Comparison of ENCODE assay signal across 9 cellular contexts in genomic region chr1:40064797-40065492, GRCh38. TPM values are rescaled to one million over a fixed set of nuclear protein-coding genes. Genes with fewer than 3 reads are reported as not detected.
DNase-seq lines count a peak whose midpoint lies in the region; ATAC-seq, FAIRE-seq and TF ChIP-seq lines count a peak whose summit lies in the region.
"Had no signal": no experiment of that assay in that cellular context is flagged by ENCODE, and none has a peak within 500 bp of the region (broad histone marks: within the 10 kb centered on the region; RNA-seq: fewer than 3 reads in every experiment).

No MANE protein-coding gene starts in this region.

- TF ChIP-seq POLR2A in testis (IDR thresholded peaks at IDR 0.05) = no peak

- peak; percentile 69 for ATAC-seq in GM21825 (IDR thresholded peaks at IDR 0.05; ENCODE audit: unreplicated experiment)
- ATAC-seq: HCT116 had no signal

- peak; percentile 90 for FAIRE-seq in GM18507 (lab: Jason Lieb, UNC)
- no peak for FAIRE-seq in kidney (lab: Jason Lieb, UNC)

- H3K27ac ChIP-seq in layer of hippocampus (ENCODE audit: low read depth, low read length) (peak overlapping the region; percentile 46), kidney (ENCODE audit: low read depth in 2 of 2, low read length in 2 of 2) (no peak overlapping the region), testis (no peak overlapping the region)

- H3K9me3 ChIP-seq in kidney (ENCODE audit: control insufficient read depth in 1 of 2, low read length in 2 of 2) = no peaks in the 10 kb centered on the region
- H3K9me3 ChIP-seq in testis = no peaks in the 10 kb centered on the region

- no peak for DNase-seq in GM18507 (ENCODE audit: extremely low spot score, insufficient read length, low read depth)
- DNase-seq in NOMO-1 treated with DMSO at 0.1 percent for 48 hours (lab: John Stamatoyannopoulos, UW; ENCODE audit: unreplicated experiment) = peak; percentile 91
- no peak for DNase-seq in activated gamma-delta T cell treated with Interleukin-2 at 50 U/mL for 16 hours
- no peak for DNase-seq in kidney
- no peak for DNase-seq in testis
- no peak for DNase-seq in retina

- H3K4me3 ChIP-seq in kidney (ENCODE audit: low read length in 2 of 2) = no peak overlapping the region
- no peak overlapping the region for H3K4me3 ChIP-seq in testis

- TF ChIP-seq CTCF in kidney (IDR thresholded peaks at IDR 0.05; ENCODE audit: borderline replicate concordance, extremely low read depth, insufficient read depth) (no peak), testis (IDR thresholded peaks at IDR 0.05) (no peak)

- intact Hi-C loops in kidney (cut with DNase I) (no loop called here), testis (cut with DNase I; ENCODE audit: low total_unique reads) (no loop called here)

- peaks cover 64 to 73% of the 10 kb centered on the region in 2 donors for H3K36me3 ChIP-seq in kidney (ENCODE audit: control insufficient read depth in 1 of 2, insufficient read depth in 2 of 2, low read length in 2 of 2)
- no peaks in the 10 kb centered on the region for H3K36me3 ChIP-seq in testis (ENCODE audit: low read depth, missing control alignments)

- 77 to 87% methylated on average over 2 of the region's 2 CpGs for WGBS in testis, 2 donors

- no peaks in the 10 kb centered on the region for H3K4me1 ChIP-seq in kidney (ENCODE audit: control insufficient read depth in 1 of 2, insufficient read depth in 1 of 2, low read depth in 1 of 2, low read length in 2 of 2)
- H3K4me1 ChIP-seq in testis = peaks cover 6% of the 10 kb centered on the region

- H3K27me3 ChIP-seq in layer of hippocampus (ENCODE audit: control insufficient read depth, insufficient read depth, low read length) (no peaks in the 10 kb centered on the region), testis (no peaks in the 10 kb centered on the region)

- no peak overlapping the region for H3K9ac ChIP-seq in kidney (ENCODE audit: low read length in 2 of 2)

RNA-seq across cellular contexts. Expression of gene CAP1, which starts 24.4 kb away (rescaled TPM):
- total RNA-seq in kidney = 328 TPM
- polyA plus RNA-seq in kidney (ENCODE audit: insufficient read depth, low read depth, low replicate concordance) = 128 TPM
- total RNA-seq in testis = 100 to 1,000 TPM; 159 to 160 TPM
- 231 TPM for polyA plus RNA-seq in testis (ENCODE audit: insufficient read depth, low read depth, low replicate concordance)

RNA-seq across cellular contexts. Expression of gene PPT1, which starts 32.1 kb away (rescaled TPM):
- total RNA-seq in kidney (95.5 TPM), testis (10 to 100 TPM; 67.0 to 82.9 TPM)
- polyA plus RNA-seq in kidney (ENCODE audit: insufficient read depth, low read depth, low replicate concordance) (110 TPM), testis (ENCODE audit: insufficient read depth, low read depth, low replicate concordance) (112 TPM)
